In genomic region chr5:54309237-54309636, GRCh38 we compare ENCODE assay signal across 1 cellular context.
TF ChIP-seq lines count a peak whose summit lies in the region.

No MANE protein-coding gene starts in this region.

TF ChIP-seq in HCT116, 20 proteins besides CTCF, POLR2A, EP300 and RAD21 (continued from another document):
- TF ChIP-seq, protein P1, sequence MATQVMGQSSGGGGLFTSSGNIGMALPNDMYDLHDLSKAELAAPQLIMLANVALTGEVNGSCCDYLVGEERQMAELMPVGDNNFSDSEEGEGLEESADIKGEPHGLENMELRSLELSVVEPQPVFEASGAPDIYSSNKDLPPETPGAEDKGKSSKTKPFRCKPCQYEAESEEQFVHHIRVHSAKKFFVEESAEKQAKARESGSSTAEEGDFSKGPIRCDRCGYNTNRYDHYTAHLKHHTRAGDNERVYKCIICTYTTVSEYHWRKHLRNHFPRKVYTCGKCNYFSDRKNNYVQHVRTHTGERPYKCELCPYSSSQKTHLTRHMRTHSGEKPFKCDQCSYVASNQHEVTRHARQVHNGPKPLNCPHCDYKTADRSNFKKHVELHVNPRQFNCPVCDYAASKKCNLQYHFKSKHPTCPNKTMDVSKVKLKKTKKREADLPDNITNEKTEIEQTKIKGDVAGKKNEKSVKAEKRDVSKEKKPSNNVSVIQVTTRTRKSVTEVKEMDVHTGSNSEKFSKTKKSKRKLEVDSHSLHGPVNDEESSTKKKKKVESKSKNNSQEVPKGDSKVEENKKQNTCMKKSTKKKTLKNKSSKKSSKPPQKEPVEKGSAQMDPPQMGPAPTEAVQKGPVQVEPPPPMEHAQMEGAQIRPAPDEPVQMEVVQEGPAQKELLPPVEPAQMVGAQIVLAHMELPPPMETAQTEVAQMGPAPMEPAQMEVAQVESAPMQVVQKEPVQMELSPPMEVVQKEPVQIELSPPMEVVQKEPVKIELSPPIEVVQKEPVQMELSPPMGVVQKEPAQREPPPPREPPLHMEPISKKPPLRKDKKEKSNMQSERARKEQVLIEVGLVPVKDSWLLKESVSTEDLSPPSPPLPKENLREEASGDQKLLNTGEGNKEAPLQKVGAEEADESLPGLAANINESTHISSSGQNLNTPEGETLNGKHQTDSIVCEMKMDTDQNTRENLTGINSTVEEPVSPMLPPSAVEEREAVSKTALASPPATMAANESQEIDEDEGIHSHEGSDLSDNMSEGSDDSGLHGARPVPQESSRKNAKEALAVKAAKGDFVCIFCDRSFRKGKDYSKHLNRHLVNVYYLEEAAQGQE (IDR thresholded peaks at IDR 0.05; ENCODE audit: low read depth), result no peak
- TF ChIP-seq CEBPB (IDR thresholded peaks at IDR 0.05; ENCODE audit: low read depth) (no peak), ELF1 (IDR thresholded peaks at IDR 0.05; ENCODE audit: borderline replicate concordance, low read depth) (no peak)
